26 cellular contexts compared by ENCODE assay signal in the genomic region with DNA sequence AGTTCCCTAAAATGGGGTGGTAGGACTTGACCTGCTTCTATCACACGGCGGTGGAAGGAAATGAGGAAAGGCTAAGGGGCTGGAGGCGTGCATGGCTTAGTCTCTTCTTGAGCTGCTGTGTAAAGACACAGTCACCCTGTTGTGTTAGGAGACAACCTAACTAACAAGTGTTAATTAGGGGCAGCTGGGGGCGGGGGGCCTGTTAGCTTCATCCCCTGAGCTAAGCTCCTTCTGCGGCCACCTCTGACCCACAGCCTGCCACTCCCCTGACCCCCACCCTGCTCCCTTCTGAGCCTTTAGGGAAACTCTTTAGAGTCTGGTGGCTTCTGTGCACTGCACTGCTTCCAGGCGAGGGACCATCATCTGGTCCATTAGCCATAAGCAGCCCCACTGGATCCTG. TPM values are rescaled to one million over a fixed set of nuclear protein-coding genes. Genes with fewer than 3 reads are reported as not detected.
"Had no signal": no experiment of that assay in that cellular context is flagged by ENCODE, and none has a peak within 500 bp of the region (broad histone marks: within the 10 kb centered on the region; RNA-seq: fewer than 3 reads in every experiment).

No MANE protein-coding gene starts in this region.

- ATAC-seq: activated naive CD8-positive, alpha-beta T cell treated with anti-CD3 and anti-CD28 coated beads, Interleukin-2, amount 50 U/mL, for 24 hours; body of pancreas; effector memory CD8-positive, alpha-beta T cell; left ventricle myocardium superior; natural killer cell treated with Interleukin-12 subunit alpha and Interleukin-12 subunit beta and Interleukin-15 and Interleukin-18, amount 100 ng/mL, for 72 hours; sciatic nerve; stimulated activated effector memory CD8-positive, alpha-beta T cell treated with anti-CD3 and anti-CD28 coated beads, Interleukin-12 subunit alpha, Interleukin-12 subunit beta, amount 100 ng/mL, for 72 hours; stimulated activated naive CD8-positive, alpha-beta T cell treated with anti-CD3 and anti-CD28 coated beads, Interleukin-15, amount 100 ng/mL, for 72 hours had no signal

- H3K36me3 Mint-ChIP-seq: natural killer cell treated with Interleukin-12 subunit alpha and Interleukin-12 subunit beta and Interleukin-15 and Interleukin-18, amount 100 ng/mL, for 72 hours; stimulated activated effector memory CD8-positive, alpha-beta T cell treated with anti-CD3 and anti-CD28 coated beads, Interleukin-12 subunit alpha, Interleukin-12 subunit beta, amount 100 ng/mL, for 72 hours had no signal

- H3K27me3 Mint-ChIP-seq: activated CD4-positive, alpha-beta memory T cell treated with anti-CD3 and anti-CD28 coated beads, Interleukin-2, amount 10 ng/mL, durations not matched to agents 7 days and 5 days; activated naive CD8-positive, alpha-beta T cell treated with anti-CD3 and anti-CD28 coated beads, Interleukin-2, amount 50 U/mL, for 24 hours; effector memory CD8-positive, alpha-beta T cell; stimulated activated naive CD8-positive, alpha-beta T cell treated with anti-CD3 and anti-CD28 coated beads, Interleukin-15, amount 100 ng/mL, for 72 hours had no signal

- DNase-seq: activated CD4-positive, alpha-beta memory T cell treated with anti-CD3 and anti-CD28 coated beads, Interleukin-2, amount 10 ng/mL, durations not matched to agents 7 days and 5 days; activated CD4-positive, alpha-beta T cell treated with anti-CD3 and anti-CD28 coated beads, Interleukin-2, amount 10 ng/mL, durations not matched to agents 24 days and 14 days; activated gamma-delta T cell; activated naive CD4-positive, alpha-beta T cell treated with anti-CD3 and anti-CD28 coated beads, Interleukin-2, amount 50 U/mL, for 16 hours; activated naive CD8-positive, alpha-beta T cell treated with anti-CD3 and anti-CD28 coated beads, Interleukin-2, amount 50 U/mL, for 24 hours; activated T-cell treated with anti-CD3 and anti-CD28 coated beads for 4 hours; body of pancreas; dermis blood vessel endothelial cell; effector memory CD8-positive, alpha-beta T cell; glutamatergic neuron; left ventricle myocardium superior; mammary epithelial cell; midbrain; occipital lobe; small intestine; stimulated activated CD4-positive, alpha-beta T cell treated with anti-CD3 and anti-CD28 coated beads, Interleukin-2, amount 100 ng/mL, for 24 hours; stimulated activated naive CD8-positive, alpha-beta T cell treated with anti-CD3 and anti-CD28 coated beads, Interleukin-15, amount 100 ng/mL, for 72 hours; tibial artery had no signal

- H3K4me3 Mint-ChIP-seq: activated CD4-positive, alpha-beta memory T cell treated with anti-CD3 and anti-CD28 coated beads, Interleukin-2, amount 10 ng/mL, durations not matched to agents 7 days and 5 days; activated CD4-positive, alpha-beta T cell treated with anti-CD3 and anti-CD28 coated beads, Interleukin-2, amount 10 ng/mL, durations not matched to agents 24 days and 14 days; activated naive CD8-positive, alpha-beta T cell treated with anti-CD3 and anti-CD28 coated beads, Interleukin-2, amount 50 U/mL, for 24 hours; effector memory CD8-positive, alpha-beta T cell; natural killer cell treated with Interleukin-12 subunit alpha and Interleukin-12 subunit beta and Interleukin-15 and Interleukin-18, amount 100 ng/mL, for 72 hours; stimulated activated effector memory CD8-positive, alpha-beta T cell treated with anti-CD3 and anti-CD28 coated beads, Interleukin-12 subunit alpha, Interleukin-12 subunit beta, amount 100 ng/mL, for 72 hours; stimulated activated naive CD8-positive, alpha-beta T cell treated with anti-CD3 and anti-CD28 coated beads, Interleukin-15, amount 100 ng/mL, for 72 hours; T-helper 1 cell treated with Interleukin-12 subunit alpha and Interleukin-12 subunit beta and Interleukin-4 antibody, amounts not matched to agents 30 μg/mL and 1 μg/mL, for 36 hours had no signal

- H3K27ac ChIP-seq: body of pancreas, cardiac muscle cell, esophagus muscularis mucosa, hepatocyte, tibial artery had no signal

- H3K27ac Mint-ChIP-seq: activated CD4-positive, alpha-beta memory T cell treated with anti-CD3 and anti-CD28 coated beads, Interleukin-2, amount 10 ng/mL, durations not matched to agents 7 days and 5 days; activated CD4-positive, alpha-beta T cell treated with anti-CD3 and anti-CD28 coated beads, Interleukin-2, amount 10 ng/mL, durations not matched to agents 24 days and 14 days; activated naive CD8-positive, alpha-beta T cell treated with anti-CD3 and anti-CD28 coated beads, Interleukin-2, amount 50 U/mL, for 24 hours; effector memory CD8-positive, alpha-beta T cell; natural killer cell treated with Interleukin-12 subunit alpha and Interleukin-12 subunit beta and Interleukin-15 and Interleukin-18, amount 100 ng/mL, for 72 hours; stimulated activated effector memory CD8-positive, alpha-beta T cell treated with anti-CD3 and anti-CD28 coated beads, Interleukin-12 subunit alpha, Interleukin-12 subunit beta, amount 100 ng/mL, for 72 hours; stimulated activated naive CD8-positive, alpha-beta T cell treated with anti-CD3 and anti-CD28 coated beads, Interleukin-15, amount 100 ng/mL, for 72 hours; T-helper 1 cell treated with Interleukin-12 subunit alpha and Interleukin-12 subunit beta and Interleukin-4 antibody, amounts not matched to agents 30 μg/mL and 1 μg/mL, for 36 hours had no signal

- H3K9me3 Mint-ChIP-seq: activated CD4-positive, alpha-beta memory T cell treated with anti-CD3 and anti-CD28 coated beads, Interleukin-2, amount 10 ng/mL, durations not matched to agents 7 days and 5 days; activated CD4-positive, alpha-beta T cell treated with anti-CD3 and anti-CD28 coated beads, Interleukin-2, amount 10 ng/mL, durations not matched to agents 24 days and 14 days; activated naive CD8-positive, alpha-beta T cell treated with anti-CD3 and anti-CD28 coated beads, Interleukin-2, amount 50 U/mL, for 24 hours; effector memory CD8-positive, alpha-beta T cell; natural killer cell treated with Interleukin-12 subunit alpha and Interleukin-12 subunit beta and Interleukin-15 and Interleukin-18, amount 100 ng/mL, for 72 hours; stimulated activated effector memory CD8-positive, alpha-beta T cell treated with anti-CD3 and anti-CD28 coated beads, Interleukin-12 subunit alpha, Interleukin-12 subunit beta, amount 100 ng/mL, for 72 hours; stimulated activated naive CD8-positive, alpha-beta T cell treated with anti-CD3 and anti-CD28 coated beads, Interleukin-15, amount 100 ng/mL, for 72 hours; T-helper 1 cell treated with Interleukin-12 subunit alpha and Interleukin-12 subunit beta and Interleukin-4 antibody, amounts not matched to agents 30 μg/mL and 1 μg/mL, for 36 hours had no signal

- H3K4me1 Mint-ChIP-seq: activated CD4-positive, alpha-beta memory T cell treated with anti-CD3 and anti-CD28 coated beads, Interleukin-2, amount 10 ng/mL, durations not matched to agents 7 days and 5 days; activated CD4-positive, alpha-beta T cell treated with anti-CD3 and anti-CD28 coated beads, Interleukin-2, amount 10 ng/mL, durations not matched to agents 24 days and 14 days; activated naive CD8-positive, alpha-beta T cell treated with anti-CD3 and anti-CD28 coated beads, Interleukin-2, amount 50 U/mL, for 24 hours; stimulated activated effector memory CD8-positive, alpha-beta T cell treated with anti-CD3 and anti-CD28 coated beads, Interleukin-12 subunit alpha, Interleukin-12 subunit beta, amount 100 ng/mL, for 72 hours; stimulated activated naive CD8-positive, alpha-beta T cell treated with anti-CD3 and anti-CD28 coated beads, Interleukin-15, amount 100 ng/mL, for 72 hours had no signal

RNA-seq across cellular contexts. Expression of a gene that starts 28.0 kb away (rescaled TPM):
- total RNA-seq: activated CD4-positive, alpha-beta memory T cell treated with anti-CD3 and anti-CD28 coated beads, Interleukin-2, amount 10 ng/mL, durations not matched to agents 7 days and 5 days; activated CD4-positive, alpha-beta T cell treated with anti-CD3 and anti-CD28 coated beads, Interleukin-2, amount 10 ng/mL, durations not matched to agents 24 days and 14 days; cardiac muscle cell; chondrocyte; natural killer cell treated with Interleukin-12 subunit alpha and Interleukin-12 subunit beta and Interleukin-15 and Interleukin-18, amount 100 ng/mL, for 72 hours; occipital lobe had no signal
